In the genomic region with DNA sequence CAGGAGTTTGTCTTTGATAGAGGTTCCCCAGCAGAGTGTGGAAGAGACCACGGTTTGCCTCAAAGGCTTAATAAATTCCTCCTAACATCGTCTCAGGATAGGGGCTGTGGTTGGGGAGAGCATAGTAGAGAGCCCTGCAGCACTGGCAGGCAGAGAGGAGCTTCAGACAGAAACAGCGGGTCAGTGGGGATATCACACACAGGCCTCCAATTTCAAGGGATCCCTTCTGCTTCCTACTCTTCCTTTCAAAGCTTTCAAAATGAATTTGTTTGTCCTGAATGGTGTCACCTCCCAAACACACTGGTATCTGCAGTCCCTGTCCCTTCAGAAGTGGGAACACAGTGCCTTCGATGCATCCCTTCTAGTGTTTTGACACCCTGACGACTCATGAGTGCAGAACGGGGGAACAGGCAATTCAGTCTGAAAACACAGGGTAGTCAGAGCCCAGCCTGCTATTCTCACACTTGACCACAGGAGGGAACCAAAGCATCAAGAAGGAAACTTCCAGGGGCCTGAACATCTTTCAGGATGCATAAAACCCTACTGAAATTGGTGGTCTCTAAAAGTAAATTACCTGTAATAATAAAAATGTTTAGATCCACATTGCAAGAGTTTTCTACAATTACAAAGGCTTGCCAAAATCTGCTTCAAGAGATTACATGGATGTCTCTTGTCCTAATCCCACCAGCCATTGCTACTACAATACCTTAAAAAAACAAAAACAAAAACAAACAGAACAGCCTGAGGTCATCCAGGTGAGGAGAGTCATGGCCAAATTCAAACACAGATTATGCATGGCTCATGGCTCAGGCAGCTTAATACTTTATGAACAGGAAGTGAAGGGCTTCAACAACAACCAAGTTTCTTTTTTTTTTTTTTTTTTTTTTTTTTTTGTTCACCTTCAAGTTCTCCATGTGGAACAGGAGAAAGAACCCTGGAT, we compare ENCODE assay signal across 8 cellular contexts. TPM values are rescaled to one million over a fixed set of nuclear protein-coding genes. Genes with fewer than 3 reads are reported as not detected.
DNase-seq lines count a peak whose midpoint lies in the region; ATAC-seq, FAIRE-seq and TF ChIP-seq lines count a peak whose summit lies in the region.

No MANE protein-coding gene starts in this region.

- H3K9me3 ChIP-seq in mammary epithelial cell (replicated peaks; ENCODE audit: insufficient read depth, low read length): no peaks in the 10 kb centered on the region
- H3K9me3 ChIP-seq in keratinocyte (ENCODE audit: control insufficient read depth, low read depth, low read length): no peaks in the 10 kb centered on the region

- intact Hi-C loops in mammary epithelial cell (cut with micrococcal nuclease): loop anchor here (1.0 to 2.0 kb wide), 7 partner anchors 26 to 408 kb away; no protein-coding TSS in a partner anchor

- H3K79me2 ChIP-seq in mammary epithelial cell (ENCODE audit: insufficient read depth, low read length) (no peaks in the 10 kb centered on the region), keratinocyte (ENCODE audit: control insufficient read depth, insufficient read depth, low read length) (no peaks in the 10 kb centered on the region)

- in situ Hi-C loops in mammary epithelial cell (cut with MboI; ENCODE audit: low sequenced_read_pairs in 2 of 2): loop anchor here in 1 of 2 donors (10.0 kb wide), 1 partner anchor 410 kb away; the partner anchor contains the start of gene PSTPIP2

- H3K27ac ChIP-seq in mammary epithelial cell (ENCODE audit: insufficient read depth, low read depth, low read length) (no peak overlapping the region), keratinocyte (ENCODE audit: control insufficient read depth, insufficient read depth, low read length) (no peak overlapping the region)

- BruUV-seq in mammary epithelial cell (replicated peaks; lab: Mats Ljungman, UMichigan): no TSS peak

- H3K27me3 ChIP-seq in mammary epithelial cell (ENCODE audit: insufficient read depth, low read length) (no peaks in the 10 kb centered on the region), keratinocyte (ENCODE audit: control insufficient read depth, extremely low read depth, insufficient read depth, low read length) (no peaks in the 10 kb centered on the region)

- H3K4me2 ChIP-seq in mammary epithelial cell (ENCODE audit: insufficient read depth, low read depth, low read length) (no peak overlapping the region), keratinocyte (ENCODE audit: control insufficient read depth, extremely low read depth, insufficient read depth, low read depth, low read length) (no peak overlapping the region)

- 26% methylated on average over 6 of the region's 6 CpGs for WGBS in mammary epithelial cell (ENCODE audit: low coverage, missing lambda C conversion rate)

- no peaks in the 10 kb centered on the region for H4K20me1 ChIP-seq in mammary epithelial cell (ENCODE audit: insufficient read depth, low read length)
- H4K20me1 ChIP-seq in keratinocyte (ENCODE audit: control insufficient read depth, extremely low read depth, insufficient read depth, low read length): no peaks in the 10 kb centered on the region

- CTCF ChIA-PET in GM10248 (lab: Yijun Ruan, JAX) (interaction anchor here (0.7 to 8.6 kb wide), 63 partner anchors 10 to 993 kb away, joined by 3 to 117 read pairs (median 4); partner anchors contain the start of genes LOXHD1, PSTPIP2 and SLC14A1), mammary epithelial cell (lab: Charles Lee; ENCODE audit: low non-redundant PET) (no interaction called here)

- DNase-seq in GM10248 (ENCODE audit: extremely low spot score) (peak; percentile 76), NCI-H2029 (lab: John Stamatoyannopoulos, UW) (peak; percentile 31), mammary epithelial cell (peak; percentile 34), keratinocyte (ENCODE audit: low read depth, low spot score) (no peak)
- DNase-seq in stimulated activated CD4-positive, alpha-beta T cell treated with anti-CD3 and anti-CD28 coated beads, Interleukin-1b, Interleukin-23, amount 100 ng/mL, for 48 hours: peak; percentile 67

- H3K4me3 ChIP-seq in WI38 (ENCODE audit: low read depth, low read length): no peak overlapping the region
- H3K4me3 ChIP-seq in mammary epithelial cell (replicated peaks in 1 of 3; ENCODE audit: insufficient read depth in 1 of 3, low read depth in 2 of 3, low read length in 3 of 3): no peak overlapping the region
- no peak overlapping the region for H3K4me3 ChIP-seq in keratinocyte (ENCODE audit: control insufficient read depth in 2 of 3, extremely low read depth in 1 of 3, insufficient read depth in 2 of 3, low read depth in 1 of 3, low read length in 3 of 3)

- H3K4me1 ChIP-seq in mammary epithelial cell (ENCODE audit: insufficient read depth, low read length): no peaks in the 10 kb centered on the region
- no peaks in the 10 kb centered on the region for H3K4me1 ChIP-seq in keratinocyte (ENCODE audit: control insufficient read depth, extremely low read depth, insufficient read depth, low read length)

- peak; percentile 91 for FAIRE-seq in keratinocyte (lab: Jason Lieb, UNC)

- ATAC-seq in HG02678 (IDR thresholded peaks at IDR 0.05; ENCODE audit: unreplicated experiment) (peak; percentile 38), GM21737 (IDR thresholded peaks at IDR 0.05; ENCODE audit: unreplicated experiment) (no peak)

- TF ChIP-seq CTCF in GM10248 (IDR thresholded peaks at IDR 0.05; ENCODE audit: control extremely low read depth, extremely low read depth, low read depth, missing control alignments) (peak; percentile 92), WI38 (IDR thresholded peaks at IDR 0.05; ENCODE audit: low read depth, low read length) (peak; percentile 95), mammary epithelial cell (conservative IDR thresholded peaks at IDR 0.05 in 1 of 2, IDR thresholded peaks at IDR 0.05 in 1 of 2; ENCODE audit: extremely low read depth in 1 of 2, insufficient read depth in 1 of 2, low read depth in 1 of 2, low read length in 2 of 2) (peak; percentile 90 to 96), keratinocyte (optimal IDR thresholded peaks at IDR 0.05 in 1 of 3, IDR thresholded peaks at IDR 0.05 in 1 of 3, conservative IDR thresholded peaks at IDR 0.05 in 1 of 3; ENCODE audit: extremely low read depth in 1 of 3, insufficient read depth in 2 of 3, low read length in 3 of 3) (peak; percentile 83 to 97 (median 89))

- H3K9ac ChIP-seq in mammary epithelial cell (ENCODE audit: insufficient read depth, low read length) (no peak overlapping the region), keratinocyte (ENCODE audit: control insufficient read depth, extremely low read depth, insufficient read depth, low read length) (no peak overlapping the region)

- no peaks in the 10 kb centered on the region for H3K36me3 ChIP-seq in mammary epithelial cell (ENCODE audit: insufficient read depth, low read length)
- no peaks in the 10 kb centered on the region for H3K36me3 ChIP-seq in keratinocyte (ENCODE audit: control insufficient read depth in 2 of 2, extremely low read depth in 1 of 2, insufficient read depth in 2 of 2, low read length in 2 of 2)

- POLR2A ChIA-PET in GM10248 (lab: Yijun Ruan, JAX): no interaction called here

- no peaks in the 10 kb centered on the region for H3K9me1 ChIP-seq in keratinocyte (ENCODE audit: control insufficient read depth, extremely low read depth, insufficient read depth, low read length)

- H2AFZ ChIP-seq in mammary epithelial cell (ENCODE audit: low read depth, low read length): peak overlapping the region; percentile 71
- H2AFZ ChIP-seq in keratinocyte (ENCODE audit: control insufficient read depth, low read length): peak overlapping the region; percentile 90

- dilution Hi-C loops in mammary epithelial cell (cut with HindIII; ENCODE audit: low sequenced_read_pairs) (no loop called here), keratinocyte (cut with MboI; ENCODE audit: extremely low pct_ligation_motif_present, low sequenced_read_pairs) (no loop called here)

RNA-seq across cellular contexts. Expression of gene SLC14A2, which starts 49.8 kb away (rescaled TPM):
- total RNA-seq in mammary epithelial cell: not detected
- polyA plus RNA-seq in mammary epithelial cell (0.02 TPM), keratinocyte (0.03 TPM in 1 of 3 replicates, not detected in the others)
- polyA minus RNA-seq in mammary epithelial cell (not detected), keratinocyte (not detected in 3 replicates)
- polyA plus RNA-seq in keratinocyte (2011; ENCODE audit: low read depth): not detected
- polyA plus RNA-seq in keratinocyte (2011; cell fraction: cytosol; rRNA removed): not detected in 2 replicates
- 0.03 and 0.08 TPM in 2 replicates for polyA plus RNA-seq in keratinocyte (2011; cell fraction: nucleus; rRNA removed)
- 0.03 TPM in 1 of 2 replicates, not detected in the other for polyA plus RNA-seq in keratinocyte (2012; ENCODE audit: low replicate concordance)
- not detected for polyA minus RNA-seq in keratinocyte (2011; cell fraction: cytosol; rRNA and poly(A)+ RNA removed)
- polyA minus RNA-seq in keratinocyte (2011; cell fraction: nucleus; rRNA and poly(A)+ RNA removed): not detected in 2 replicates

RNA-seq across cellular contexts. Expression of gene SLC14A1, which starts 58.9 kb away (rescaled TPM):
- under 1 TPM in 1 of 2 donors, not detected in 1; under 0.01 TPM for total RNA-seq in mammary epithelial cell
- polyA plus RNA-seq in mammary epithelial cell (0.05 TPM), keratinocyte (0.06 to 0.23 TPM in 2 of 3 replicates, not detected in the other)
- polyA minus RNA-seq in mammary epithelial cell (not detected), keratinocyte (not detected in 3 replicates)
- polyA plus RNA-seq in keratinocyte (2011; ENCODE audit: low read depth): 0.41 TPM
- not detected in 2 replicates for polyA plus RNA-seq in keratinocyte (2011; cell fraction: cytosol; rRNA removed)
- 0.33 TPM in 1 of 2 replicates, not detected in the other for polyA plus RNA-seq in keratinocyte (2011; cell fraction: nucleus; rRNA removed)
- polyA plus RNA-seq in keratinocyte (2012; ENCODE audit: low replicate concordance): 0.18 TPM in 1 of 2 replicates, not detected in the other
- polyA minus RNA-seq in keratinocyte (2011; cell fraction: cytosol; rRNA and poly(A)+ RNA removed): not detected
- not detected in 2 replicates for polyA minus RNA-seq in keratinocyte (2011; cell fraction: nucleus; rRNA and poly(A)+ RNA removed)
